Comparison of ENCODE assay signal across 10 cellular contexts in the genomic region with DNA sequence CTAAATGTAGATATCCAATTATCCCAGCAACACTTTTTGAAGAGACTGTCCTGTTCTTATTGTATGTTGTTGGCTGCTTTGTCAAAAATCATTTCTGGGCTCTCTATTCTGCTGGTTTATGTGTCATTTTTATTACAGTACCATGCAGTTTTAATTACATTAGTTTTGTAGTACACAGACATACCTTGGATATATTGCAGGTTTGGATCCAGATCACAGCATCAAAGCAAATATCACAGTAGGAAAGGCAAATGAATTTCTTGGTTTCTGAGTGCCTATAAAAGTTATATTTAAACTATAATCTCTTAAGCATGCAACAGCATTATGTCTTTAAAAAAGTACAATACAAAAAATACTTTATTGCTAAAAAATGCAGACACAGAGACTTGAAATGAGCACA.
"Had no signal": no experiment of that assay in that cellular context is flagged by ENCODE, and none has a peak within 500 bp of the region (broad histone marks: within the 10 kb centered on the region; RNA-seq: fewer than 3 reads in every experiment).

No MANE protein-coding gene starts in this region.

- H2AFZ ChIP-seq: GM23248, GM23338 had no signal

- H3K4me2 ChIP-seq: GM23338 had no signal

- H3K4me3 ChIP-seq: GM23248, GM23338, HAP-1 had no signal

- H3K9me3 Mint-ChIP-seq: GM23338, HFFc6 had no signal

- H3K4me3 Mint-ChIP-seq: GM23338, H9, HFFc6 had no signal

- H3K27ac ChIP-seq: GM23248 had no signal

- H3K27ac Mint-ChIP-seq: GM23338, H9, HFFc6 had no signal

- H3K36me3 ChIP-seq: HAP-1 had no signal

- H3K9me3 ChIP-seq: HAP-1 had no signal

- ATAC-seq: GM23338, HCT116 had no signal

- H3K4me1 ChIP-seq: HAP-1 had no signal

- H3K9ac ChIP-seq: GM23248 had no signal

- H3K4me1 Mint-ChIP-seq: GM23338, H9 had no signal

- FAIRE-seq: H1 had no signal

- DNase-seq: GM23248, GOT3, H7, H9, HCEC 1CT, HFFc6 had no signal
